In the genomic region with DNA sequence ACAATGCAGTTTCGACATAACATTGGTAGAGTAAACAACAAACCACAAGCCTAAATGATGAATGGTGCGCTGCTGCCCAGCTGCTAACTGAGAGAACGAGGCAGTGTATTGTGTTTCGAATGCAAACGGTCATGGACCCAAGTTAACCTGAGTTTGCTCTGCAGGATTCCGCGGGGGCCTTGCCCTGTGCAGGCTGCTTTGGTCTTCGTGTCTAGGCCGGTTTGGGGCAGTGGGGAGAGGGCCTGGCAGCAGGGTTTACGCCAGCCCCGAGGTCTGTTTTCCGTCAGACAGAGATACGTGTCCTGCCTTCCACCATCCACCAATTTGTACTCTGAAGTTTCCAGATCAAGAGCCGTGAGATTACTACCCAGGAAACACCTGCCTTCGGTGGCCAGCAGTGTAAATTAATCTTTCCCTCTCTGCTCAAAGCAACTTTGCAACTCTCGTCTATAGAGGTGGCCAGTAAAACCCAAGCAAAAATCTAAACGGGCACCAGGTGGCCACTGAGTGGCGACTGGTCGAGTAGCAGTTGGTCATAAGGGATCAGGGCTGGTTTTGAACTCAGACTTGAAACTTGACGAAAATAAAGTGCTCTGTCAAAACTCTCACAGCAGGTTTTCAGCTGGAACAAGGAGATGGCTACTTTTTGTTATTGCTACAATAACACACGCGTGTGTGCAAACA, we compare ENCODE assay signal across 16 cellular contexts. TPM values are rescaled to one million over a fixed set of nuclear protein-coding genes. Genes with fewer than 3 reads are reported as not detected.
DNase-seq lines count a peak whose midpoint lies in the region; ATAC-seq, FAIRE-seq and TF ChIP-seq lines count a peak whose summit lies in the region.
"Had no signal": no experiment of that assay in that cellular context is flagged by ENCODE, and none has a peak within 500 bp of the region (broad histone marks: within the 10 kb centered on the region; RNA-seq: fewer than 3 reads in every experiment).

No MANE protein-coding gene starts in this region.

- H3K27ac ChIP-seq in K562 (ENCODE audit: extremely low read depth, low read depth, low read length) = no peak overlapping the region
- H3K27ac ChIP-seq: C4-2B, heart left ventricle, SK-N-MC, stomach, uterus had no signal

- DNase-seq in GM10266 (ENCODE audit: extremely low spot score) (no peak), MV-4-11 (lab: John Stamatoyannopoulos, UW) (peak; percentile 14), K562 (ENCODE audit: extremely low read depth in 1 of 4, low spot score in 3 of 4) (no peak), posterior vena cava (ENCODE audit: low spot score) (peak; percentile 47), T-helper 17 cell (no peak), Ammon's horn (ENCODE audit: low spot score) (no peak), GOT3 (lab: John Stamatoyannopoulos, UW) (no peak)
- DNase-seq: heart left ventricle, NCI-H446 treated with DMSO at 0.1 percent for 48 hours, small intestine, stomach, uterus had no signal

- FAIRE-seq in K562 (lab: Jason Lieb, UNC) = peak; percentile 26
- FAIRE-seq: keratinocyte, small intestine had no signal

- no peak for TF ChIP-seq RAD21 in K562 (CRISPR knock-in tag; conservative IDR thresholded peaks at IDR 0.05 in 1 of 2, IDR thresholded peaks at IDR 0.05 in 1 of 2)

- H3K4me1 ChIP-seq in K562 (replicated peaks in 1 of 2; ENCODE audit: control insufficient read depth in 2 of 2, insufficient read depth in 2 of 2, low read length in 2 of 2) = peaks cover 0 to 3% of the 10 kb centered on the region in 2 experiments; a peak in 1 of 5 replicates
- H3K4me1 ChIP-seq: stomach, uterus had no signal

- H3K27ac Mint-ChIP-seq in T-helper 17 cell = no peak overlapping the region

- no peaks in the 10 kb centered on the region for H3K36me3 Mint-ChIP-seq in T-helper 17 cell (ENCODE audit: low read depth)

- no peaks in the 10 kb centered on the region for H3K4me1 Mint-ChIP-seq in T-helper 17 cell

- BruUV-seq in K562 (replicated peaks; lab: Mats Ljungman, UMichigan) = no TSS peak

- intact Hi-C loops in K562 (cut with micrococcal nuclease) = no loop called here
- intact Hi-C loops in posterior vena cava (cut with DNase I) = no loop called here

- no peak overlapping the region for H3K4me3 Mint-ChIP-seq in T-helper 17 cell

- no peaks in the 10 kb centered on the region for H3K79me2 ChIP-seq in K562 (ENCODE audit: control insufficient read depth, insufficient read depth, low read length)

- H3K36me3 ChIP-seq in K562 (ENCODE audit: control insufficient read depth, insufficient read depth, low read length) = no peaks in the 10 kb centered on the region; the same call in 2 of the 3 replicates
- H3K36me3 ChIP-seq: uterus had no signal

- CTCF ChIA-PET in K562 (lab: Yijun Ruan, JAX; ENCODE audit: low intra/inter-chr PET ratio) = no interaction called here

- peak overlapping the region in 1 of 2 experiments; percentile 31; a peak in 1 of 4 replicates for H3K9ac ChIP-seq in K562 (ENCODE audit: insufficient read depth in 1 of 2, low read depth in 2 of 2, low read length in 2 of 2)

- no peak overlapping the region for H2AFZ ChIP-seq in K562 (ENCODE audit: low read depth, low read length)

- H4K20me1 ChIP-seq in K562 (replicated peaks; ENCODE audit: control insufficient read depth, insufficient read depth, low read length) = no peaks in the 10 kb centered on the region

- H3K4me2 ChIP-seq in K562 (ENCODE audit: insufficient read depth, low read length) = no peak overlapping the region

- H3K9me3 ChIP-seq in K562 (replicated peaks; ENCODE audit: control insufficient read depth, insufficient read depth, low read depth, low read length) = no peaks in the 10 kb centered on the region
- H3K9me3 ChIP-seq in T-helper 17 cell (ENCODE audit: control insufficient read depth, low read length, poor library complexity, severe bottlenecking) = no peaks in the 10 kb centered on the region
- H3K9me3 ChIP-seq: heart left ventricle, stomach, uterus had no signal

- in situ Hi-C loops in K562 (cut with MboI) = no loop called here

- TF ChIP-seq POLR2A in K562 (conservative IDR thresholded peaks at IDR 0.05) = no peak

- H3K4me3 ChIP-seq in K562 = no peak overlapping the region
- H3K4me3 ChIP-seq: heart left ventricle, SK-N-MC, stomach, uterus had no signal

- peak; percentile 9 for TF ChIP-seq CTCF in GM10266 (IDR thresholded peaks at IDR 0.05; ENCODE audit: control insufficient read depth, insufficient read depth, low read depth, missing control alignments)
- TF ChIP-seq CTCF in K562 (IDR thresholded peaks at IDR 0.05 in 2 of 3, conservative IDR thresholded peaks at IDR 0.05 in 1 of 3; ENCODE audit: insufficient read depth in 2 of 3, low read depth in 1 of 3, low read length in 3 of 3) = no peak

- no peaks in the 10 kb centered on the region for H3K9me1 ChIP-seq in K562 (ENCODE audit: control insufficient read depth, insufficient read depth, low read length)

- 69% methylated on average over 20 of the region's 22 CpGs for WGBS in K562 (ENCODE audit: insufficient coverage, low coverage, missing lambda C conversion rate)

- POLR2A ChIA-PET in K562 (lab: Yijun Ruan, JAX) = interaction anchor here (0.7 kb wide), 1 partner anchor 82 kb away, joined by 3 read pairs; no protein-coding TSS in a partner anchor

- ATAC-seq in K562 (no peak; the same call in 2 of the 3 replicates), T-helper 17 cell (no peak), GM19467 (IDR thresholded peaks at IDR 0.05; ENCODE audit: unreplicated experiment) (no peak)

- H3K27me3 Mint-ChIP-seq in T-helper 17 cell = no peaks in the 10 kb centered on the region

- H3K27me3 ChIP-seq in K562 (ENCODE audit: control insufficient read depth in 2 of 2, insufficient read depth in 2 of 2, low read length in 2 of 2) = no peaks in the 10 kb centered on the region
- H3K27me3 ChIP-seq: heart left ventricle, stomach, uterus had no signal

- no peak for TF ChIP-seq EP300 in K562 (IDR thresholded peaks at IDR 0.05; ENCODE audit: low read length)

TF ChIP-seq in K562, 482 proteins besides CTCF, POLR2A, EP300 and RAD21:
- TF ChIP-seq, protein P1, sequence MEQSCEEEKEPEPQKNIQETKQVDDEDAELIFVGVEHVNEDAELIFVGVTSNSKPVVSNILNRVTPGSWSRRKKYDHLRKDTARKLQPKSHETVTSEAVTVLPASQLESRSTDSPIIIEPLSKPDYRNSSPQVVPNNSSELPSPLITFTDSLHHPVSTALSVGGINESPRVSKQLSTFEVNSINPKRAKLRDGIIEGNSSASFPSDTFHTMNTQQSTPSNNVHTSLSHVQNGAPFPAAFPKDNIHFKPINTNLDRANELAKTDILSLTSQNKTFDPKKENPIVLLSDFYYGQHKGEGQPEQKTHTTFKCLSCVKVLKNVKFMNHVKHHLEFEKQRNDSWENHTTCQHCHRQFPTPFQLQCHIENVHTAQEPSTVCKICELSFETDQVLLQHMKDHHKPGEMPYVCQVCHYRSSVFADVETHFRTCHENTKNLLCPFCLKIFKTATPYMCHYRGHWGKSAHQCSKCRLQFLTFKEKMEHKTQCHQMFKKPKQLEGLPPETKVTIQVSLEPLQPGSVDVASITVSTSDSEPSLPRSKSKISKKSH (CRISPR knock-in tag; IDR thresholded peaks at IDR 0.05) = no peak
- TF ChIP-seq GABPB1 (CRISPR knock-in tag; IDR thresholded peaks at IDR 0.05) = no peak
- no peak for TF ChIP-seq ZNF133 (CRISPR knock-in tag; IDR thresholded peaks at IDR 0.05)
- TF ChIP-seq, protein P2, sequence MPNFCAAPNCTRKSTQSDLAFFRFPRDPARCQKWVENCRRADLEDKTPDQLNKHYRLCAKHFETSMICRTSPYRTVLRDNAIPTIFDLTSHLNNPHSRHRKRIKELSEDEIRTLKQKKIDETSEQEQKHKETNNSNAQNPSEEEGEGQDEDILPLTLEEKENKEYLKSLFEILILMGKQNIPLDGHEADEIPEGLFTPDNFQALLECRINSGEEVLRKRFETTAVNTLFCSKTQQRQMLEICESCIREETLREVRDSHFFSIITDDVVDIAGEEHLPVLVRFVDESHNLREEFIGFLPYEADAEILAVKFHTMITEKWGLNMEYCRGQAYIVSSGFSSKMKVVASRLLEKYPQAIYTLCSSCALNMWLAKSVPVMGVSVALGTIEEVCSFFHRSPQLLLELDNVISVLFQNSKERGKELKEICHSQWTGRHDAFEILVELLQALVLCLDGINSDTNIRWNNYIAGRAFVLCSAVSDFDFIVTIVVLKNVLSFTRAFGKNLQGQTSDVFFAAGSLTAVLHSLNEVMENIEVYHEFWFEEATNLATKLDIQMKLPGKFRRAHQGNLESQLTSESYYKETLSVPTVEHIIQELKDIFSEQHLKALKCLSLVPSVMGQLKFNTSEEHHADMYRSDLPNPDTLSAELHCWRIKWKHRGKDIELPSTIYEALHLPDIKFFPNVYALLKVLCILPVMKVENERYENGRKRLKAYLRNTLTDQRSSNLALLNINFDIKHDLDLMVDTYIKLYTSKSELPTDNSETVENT (CRISPR knock-in tag; IDR thresholded peaks at IDR 0.05) = no peak
TF ChIP-seq in K562: peak in this region for 0.

RNA-seq across cellular contexts. Expression of a gene that starts 6.3 kb away (rescaled TPM):
- 56.7 and 69.0 TPM in 2 replicates for total RNA-seq in K562 (2011; cell fraction: chromatin; rRNA removed; ENCODE audit: low replicate concordance)
- 33.8 and 45.0 TPM in 2 replicates for total RNA-seq in K562 (2011; cell fraction: nucleolus; rRNA removed)
- total RNA-seq in K562 (2011; cell fraction: nucleoplasm; rRNA removed) = 31.8 and 32.0 TPM in 2 replicates
- 6.2 and 10.0 TPM in 2 replicates for total RNA-seq in K562 (2014; rRNA removed)
- total RNA-seq in K562 (2014; rRNA removed; fragmentation: Illumina TruSeq; extraction: Trizol) = 2.9 and 4.4 TPM in 2 replicates
- total RNA-seq in K562 (2015; rRNA removed; fragmentation: Illumina TruSeq; extraction: Trizol) = 6.0 and 6.6 TPM in 2 replicates
- total RNA-seq in K562 (2021) = 7.6 and 9.2 TPM in 2 replicates
- 6.6 and 12.2 TPM in 2 replicates for polyA plus RNA-seq in K562 (2011; rRNA removed)
- polyA plus RNA-seq in K562 (2011; cell fraction: cytosol; rRNA removed) = 6.8 and 7.5 TPM in 2 replicates
- polyA plus RNA-seq in K562 (2011; cell fraction: nucleus; rRNA removed) = 44.0 and 68.1 TPM in 2 replicates
- 6.2 and 6.8 TPM in 2 replicates for polyA plus RNA-seq in K562 (2012)
- polyA plus RNA-seq in K562 (2014; fragmentation: Illumina TruSeq; extraction: Trizol) = 6.0 and 6.2 TPM in 2 replicates
- 1 to 10 TPM in 1 of 2 experiments, under 1 TPM in 1; 0.93 to 1.0 TPM for polyA plus RNA-seq in K562 (2014; fragmentation: Nextera tagmentation; extraction: Ambion mirVana)
- polyA plus RNA-seq in K562 (2014; rRNA removed) = 7.1 and 8.5 TPM in 2 replicates
- polyA minus RNA-seq in K562 (2011; rRNA and poly(A)+ RNA removed) = 17.3 and 20.4 TPM in 2 replicates
- polyA minus RNA-seq in K562 (2011; cell fraction: cytosol; rRNA and poly(A)+ RNA removed) = 7.4 and 14.3 TPM in 2 replicates
- 15.9 and 23.1 TPM in 2 replicates for polyA minus RNA-seq in K562 (2011; cell fraction: nucleus; rRNA and poly(A)+ RNA removed)
- total RNA-seq in posterior vena cava = 1 to 10 TPM; 2.9 to 5.0 TPM
- 10 to 100 TPM; 11.0 to 13.4 TPM for total RNA-seq in T-helper 17 cell

Comparison
In these comparisons a context has a peak if more than half of its experiments do, and no peak if none do; other contexts are left out.
1. DNase-seq: peak in MV-4-11 (single experiment) and posterior vena cava (single experiment); none in GM10266 (single experiment), K562 (0 of 4), T-helper 17 cell (0 of 3), Ammon's horn (single experiment) and GOT3 (single experiment).